18 cellular contexts compared by ENCODE assay signal in genomic region chr6:125751334-125751916, GRCh38. TPM values are rescaled to one million over a fixed set of nuclear protein-coding genes. Genes with fewer than 3 reads are reported as not detected.
DNase-seq lines count a peak whose midpoint lies in the region; ATAC-seq, FAIRE-seq and TF ChIP-seq lines count a peak whose summit lies in the region.
"Had no signal": no experiment of that assay in that cellular context is flagged by ENCODE, and none has a peak within 500 bp of the region (broad histone marks: within the 10 kb centered on the region; RNA-seq: fewer than 3 reads in every experiment).

No MANE protein-coding gene starts in this region.

- TF ChIP-seq EP300 in HepG2 (IDR thresholded peaks at IDR 0.05; ENCODE audit: low read depth in 2 of 2, low read length in 2 of 2): no peak
- no peak for TF ChIP-seq EP300 in HepG2 (CRISPR knock-in tag; IDR thresholded peaks at IDR 0.05; ENCODE audit: borderline replicate concordance)

- peak overlapping the region; percentile 58 for H3K4me3 Mint-ChIP-seq in type B pancreatic cell

- DNase-seq in HepG2 (ENCODE audit: low spot score) (no peak), body of pancreas (no peak), kidney (no peak), type B pancreatic cell (ENCODE audit: extremely low spot score, unreplicated experiment) (no peak), WERI-Rb-1 (no peak), DMS153 treated with DMSO at 0.1 percent for 48 hours (lab: John Stamatoyannopoulos, UW; ENCODE audit: unreplicated experiment) (no peak)
- DNase-seq in activated naive CD4-positive, alpha-beta T cell (lab: John Stamatoyannopoulos, UW): no peak
- DNase-seq: activated CD4-positive, alpha-beta T cell treated with anti-CD3 and anti-CD28 coated beads, Interleukin-2, amount 10 ng/mL, durations not matched to agents 24 days and 14 days; activated naive CD4-positive, alpha-beta T cell treated with anti-CD3 and anti-CD28 coated beads, Interleukin-2, amount 10 ng/mL, durations not matched to agents 7 days and 5 days; CD4-positive, alpha-beta T cell; DND-41; effector memory CD4-positive, alpha-beta T cell; NCI-H510A treated with DMSO at 0.1 percent for 48 hours; PC-3; stimulated activated CD4-positive, alpha-beta T cell treated with anti-CD3 and anti-CD28 coated beads, Interleukin-2, amount 100 ng/mL, for 24 hours had no signal

- H3K4me1 ChIP-seq in liver (ENCODE audit: control insufficient read depth in 4 of 4, insufficient read depth in 4 of 4, low read length in 3 of 4): peaks cover 0 to 46% (median 30%) of the 10 kb centered on the region in 4 donors
- peaks cover 36% of the 10 kb centered on the region for H3K4me1 ChIP-seq in HepG2 (ENCODE audit: insufficient read depth, low read length)
- peaks cover 20% of the 10 kb centered on the region for H3K4me1 ChIP-seq in body of pancreas
- H3K4me1 ChIP-seq in kidney (ENCODE audit: control insufficient read depth in 1 of 2, insufficient read depth in 1 of 2, low read depth in 1 of 2, low read length in 2 of 2): peaks cover 0 to 2% of the 10 kb centered on the region in 2 donors

- H3K27me3 ChIP-seq in liver (ENCODE audit: control insufficient read depth in 4 of 4, insufficient read depth in 4 of 4, low read length in 3 of 4) (no peaks in the 10 kb centered on the region), HepG2 (ENCODE audit: control insufficient read depth in 1 of 2, insufficient read depth in 2 of 2, low read length in 2 of 2) (peaks cover 2 to 46% of the 10 kb centered on the region in 2 experiments; a peak in 4 of 5 replicates), body of pancreas (no peaks in the 10 kb centered on the region), WERI-Rb-1 (ENCODE audit: insufficient read depth, low read depth, severe bottlenecking) (peaks cover 21% of the 10 kb centered on the region)

- H3K9me3 ChIP-seq in liver (ENCODE audit: control insufficient read depth in 4 of 4, low read length in 3 of 4): no peaks in the 10 kb centered on the region
- no peaks in the 10 kb centered on the region for H3K9me3 ChIP-seq in HepG2 (ENCODE audit: low read length)
- H3K9me3 ChIP-seq in body of pancreas: no peaks in the 10 kb centered on the region
- no peaks in the 10 kb centered on the region for H3K9me3 ChIP-seq in kidney (ENCODE audit: control insufficient read depth in 1 of 2, low read length in 2 of 2)
- no peaks in the 10 kb centered on the region for H3K9me3 ChIP-seq in WERI-Rb-1 (ENCODE audit: severe bottlenecking)

- TF ChIP-seq RAD21 in liver (IDR thresholded peaks at IDR 0.05) (no peak), HepG2 (CRISPR knock-in tag; IDR thresholded peaks at IDR 0.05) (no peak)

- H3K36me3 Mint-ChIP-seq in type B pancreatic cell: peaks cover 6% of the 10 kb centered on the region

- peaks cover 52% of the 10 kb centered on the region for H3K27me3 Mint-ChIP-seq in type B pancreatic cell

- no peaks in the 10 kb centered on the region for H3K9me3 Mint-ChIP-seq in type B pancreatic cell
- H3K9me3 Mint-ChIP-seq: activated CD4-positive, alpha-beta T cell treated with anti-CD3 and anti-CD28 coated beads, Interleukin-2, amount 10 ng/mL, durations not matched to agents 24 days and 14 days; activated naive CD4-positive, alpha-beta T cell treated with anti-CD3 and anti-CD28 coated beads, Interleukin-2, amount 10 ng/mL, durations not matched to agents 7 days and 5 days; CD4-positive, alpha-beta T cell; memory B cell had no signal

- POLR2A ChIA-PET in HepG2 (lab: Yijun Ruan, JAX): no interaction called here

- ATAC-seq in HepG2: no peak
- ATAC-seq in body of pancreas: no peak
- ATAC-seq: PC-3 had no signal

- TF ChIP-seq CTCF in liver (IDR thresholded peaks at IDR 0.05; ENCODE audit: low read depth, low read length, missing input control) (no peak), HepG2 (CRISPR knock-in tag; IDR thresholded peaks at IDR 0.05) (no peak), body of pancreas (IDR thresholded peaks at IDR 0.05) (no peak), kidney (IDR thresholded peaks at IDR 0.05; ENCODE audit: borderline replicate concordance, extremely low read depth, insufficient read depth) (no peak), type B pancreatic cell (conservative IDR thresholded peaks at IDR 0.05) (no peak), WERI-Rb-1 (IDR thresholded peaks at IDR 0.05; ENCODE audit: low read depth, low read length) (no peak)

- FAIRE-seq in HepG2 (lab: Jason Lieb, UNC) (no peak), kidney (lab: Jason Lieb, UNC) (no peak)

- intact Hi-C loops in HepG2 (cut with micrococcal nuclease; ENCODE audit: unreplicated experiment) (no loop called here), body of pancreas (cut with DNase I) (no loop called here), kidney (cut with DNase I) (no loop called here)

- peaks cover 27% of the 10 kb centered on the region for H3K4me1 Mint-ChIP-seq in type B pancreatic cell (ENCODE audit: unreplicated experiment)

- no peak overlapping the region for H3K27ac Mint-ChIP-seq in type B pancreatic cell
- H3K27ac Mint-ChIP-seq: activated CD4-positive, alpha-beta T cell treated with anti-CD3 and anti-CD28 coated beads, Interleukin-2, amount 10 ng/mL, durations not matched to agents 24 days and 14 days; activated naive CD4-positive, alpha-beta T cell treated with anti-CD3 and anti-CD28 coated beads, Interleukin-2, amount 10 ng/mL, durations not matched to agents 7 days and 5 days; memory B cell had no signal

- H3K79me2 ChIP-seq in HepG2 (ENCODE audit: insufficient read depth, low read length): no peaks in the 10 kb centered on the region

- TF ChIP-seq POLR2A in HepG2 (IDR thresholded peaks at IDR 0.05; ENCODE audit: insufficient read depth in 1 of 2, low read depth in 2 of 2, low read length in 2 of 2): no peak
- no peak for TF ChIP-seq POLR2A in body of pancreas (IDR thresholded peaks at IDR 0.05)

- in situ Hi-C loops in HepG2 (cut with HindIII; ENCODE audit: extremely low pct_ligation_motif_present, low pct_unique_long_range_greater_than_20kb): loop anchor here (5.0 to 25.0 kb wide), 2 partner anchors 439 to 889 kb away; no protein-coding TSS in a partner anchor

- no peaks in the 10 kb centered on the region for H3K36me3 ChIP-seq in liver (ENCODE audit: control insufficient read depth in 4 of 4, insufficient read depth in 3 of 4, low read depth in 1 of 4, low read length in 3 of 4)
- no peaks in the 10 kb centered on the region for H3K36me3 ChIP-seq in HepG2 (replicated peaks in 1 of 2; ENCODE audit: control insufficient read depth in 1 of 2, insufficient read depth in 2 of 2, low read length in 2 of 2)
- H3K36me3 ChIP-seq in body of pancreas (replicated peaks in 1 of 2; ENCODE audit: insufficient read depth in 1 of 2, low read depth in 2 of 2): no peaks in the 10 kb centered on the region
- peaks cover 0 to 5% of the 10 kb centered on the region in 2 donors for H3K36me3 ChIP-seq in kidney (ENCODE audit: control insufficient read depth in 1 of 2, insufficient read depth in 2 of 2, low read length in 2 of 2)
- no peaks in the 10 kb centered on the region for H3K36me3 ChIP-seq in WERI-Rb-1

- no TSS peak for BruUV-seq in HepG2 (replicated peaks; lab: Mats Ljungman, UMichigan)

- no peak overlapping the region for H2AFZ ChIP-seq in HepG2 (ENCODE audit: low read length)

- H3K27ac ChIP-seq in liver (ENCODE audit: low read depth in 1 of 2, low read length in 2 of 2) (peak overlapping the region; percentile 90 to 91), HepG2 (ENCODE audit: extremely low read length, insufficient read depth, low read length) (no peak overlapping the region), body of pancreas (peak overlapping the region in 3 of 4 donors; percentile 25 to 96 (median 94)), kidney (ENCODE audit: low read depth in 2 of 2, low read length in 2 of 2) (peak overlapping the region in 1 of 2 donors; percentile 7), WERI-Rb-1 (no peak overlapping the region)
- H3K27ac ChIP-seq: SK-N-MC had no signal

- H4K20me1 ChIP-seq in HepG2 (ENCODE audit: insufficient read depth, low read length): no peaks in the 10 kb centered on the region

- peak overlapping the region; percentile 20 to 68 (median 33) for H3K4me3 ChIP-seq in liver (ENCODE audit: low read depth in 1 of 3, low read length in 3 of 3)
- no peak overlapping the region for H3K4me3 ChIP-seq in HepG2 (replicated peaks in 1 of 3; ENCODE audit: insufficient read depth in 1 of 3, low read depth in 2 of 3, low read length in 3 of 3)
- H3K4me3 ChIP-seq in body of pancreas: no peak overlapping the region
- H3K4me3 ChIP-seq in kidney (ENCODE audit: low read length in 2 of 2): peak overlapping the region; percentile 86 to 89
- H3K4me3 ChIP-seq in WERI-Rb-1 (ENCODE audit: low read depth, low read length): no peak overlapping the region
- H3K4me3 ChIP-seq: SK-N-MC had no signal

- WGBS in liver: 18% methylated on average over 6 of the region's 6 CpGs
- WGBS in HepG2 (ENCODE audit: low lambda C conversion rate): 80% methylated on average over 6 of the region's 6 CpGs
- 33 to 35% methylated on average over 6 of the region's 6 CpGs for WGBS in body of pancreas, 2 donors

- no peak overlapping the region for H3K4me2 ChIP-seq in HepG2 (ENCODE audit: low read depth, low read length)

- CTCF ChIA-PET in HepG2 (lab: Yijun Ruan, JAX; ENCODE audit: low intra/inter-chr PET ratio, low total read pairs): no interaction called here

- peak overlapping the region in 1 of 2 donors; percentile 91 for H3K9ac ChIP-seq in liver (ENCODE audit: low read depth in 1 of 2, low read length in 2 of 2)
- no peak overlapping the region for H3K9ac ChIP-seq in HepG2 (ENCODE audit: insufficient read depth, low read depth, low read length)
- peak overlapping the region in 1 of 2 donors; percentile 41 for H3K9ac ChIP-seq in kidney (ENCODE audit: low read length in 2 of 2)

RNA-seq across cellular contexts. Expression of gene HEY2, which starts 2.0 kb away (rescaled TPM):
- total RNA-seq in liver: 1 to 10 TPM; 1.0 to 1.4 TPM
- 1 to 10 TPM; 1.4 to 2.0 TPM for polyA plus RNA-seq in liver
- total RNA-seq in HepG2 (2016; rRNA removed; fragmentation: Illumina TruSeq; extraction: Trizol): 0.04 TPM in 1 of 2 replicates, not detected in the other
- total RNA-seq in HepG2 (2016; cell fraction: cytosol; rRNA removed; fragmentation: Illumina TruSeq; extraction: Trizol; ENCODE audit: low read depth): not detected in 2 replicates
- 0.04 and 0.07 TPM in 2 replicates for total RNA-seq in HepG2 (2016; cell fraction: insoluble cytoplasmic fraction; rRNA removed; fragmentation: Illumina TruSeq; extraction: Trizol)
- 0.07 and 0.09 TPM in 2 replicates for total RNA-seq in HepG2 (2016; cell fraction: membrane; rRNA removed; fragmentation: Illumina TruSeq; extraction: Trizol)
- not detected in 2 replicates for total RNA-seq in HepG2 (2016; cell fraction: nucleus; rRNA removed; fragmentation: Illumina TruSeq; extraction: Trizol)
- polyA plus RNA-seq in HepG2 (2011; rRNA removed): 0.04 and 0.05 TPM in 2 replicates
- polyA plus RNA-seq in HepG2 (2011; cell fraction: cytosol; rRNA removed): 0.01 and 0.03 TPM in 2 replicates
- polyA plus RNA-seq in HepG2 (2011; cell fraction: nucleus; rRNA removed): 0.07 TPM in 1 of 2 replicates, not detected in the other
- not detected in 2 replicates for polyA plus RNA-seq in HepG2 (2012)
- 0.05 and 0.09 TPM in 2 replicates for polyA plus RNA-seq in HepG2 (2016; cell fraction: cytosol; fragmentation: Illumina TruSeq; extraction: Trizol; ENCODE audit: low read depth)
- 0.12 TPM in 1 of 2 replicates, not detected in the other for polyA plus RNA-seq in HepG2 (2016; cell fraction: insoluble cytoplasmic fraction; fragmentation: Illumina TruSeq; extraction: Trizol; ENCODE audit: low read depth)
- 0.06 TPM in 1 of 2 replicates, not detected in the other for polyA plus RNA-seq in HepG2 (2016; cell fraction: membrane; fragmentation: Illumina TruSeq; extraction: Trizol; ENCODE audit: low read depth)
- not detected in 2 replicates for polyA plus RNA-seq in HepG2 (2016; cell fraction: nucleus; fragmentation: Illumina TruSeq; extraction: Trizol; ENCODE audit: insufficient read depth, low read depth)
- 0.37 TPM in 1 of 2 replicates, not detected in the other for polyA minus RNA-seq in HepG2 (2011; rRNA and poly(A)+ RNA removed; ENCODE audit: low replicate concordance)
- not detected in 2 replicates for polyA minus RNA-seq in HepG2 (2011; cell fraction: cytosol; rRNA and poly(A)+ RNA removed)
- not detected in 2 replicates for polyA minus RNA-seq in HepG2 (2011; cell fraction: nucleus; rRNA and poly(A)+ RNA removed)
- total RNA-seq in body of pancreas: 1 to 10 TPM; 2.6 to 7.3 TPM
- 10.7 TPM for total RNA-seq in kidney
- 4.2 TPM for polyA plus RNA-seq in kidney (ENCODE audit: insufficient read depth, low read depth, low replicate concordance)
- total RNA-seq in type B pancreatic cell (ENCODE audit: low replicate concordance): 10.0 and 11.3 TPM in 2 replicates
- total RNA-seq: activated CD4-positive, alpha-beta T cell treated with anti-CD3 and anti-CD28 coated beads, Interleukin-2, amount 10 ng/mL, durations not matched to agents 24 days and 14 days; PC-3 had no signal

RNA-seq across cellular contexts. Expression of gene NCOA7, which starts 39.3 kb away (rescaled TPM):
- total RNA-seq in liver (10 to 100 TPM; 21.7 to 40.9 TPM), HepG2 (2016; rRNA removed; fragmentation: Illumina TruSeq; extraction: Trizol) (13.6 and 24.3 TPM in 2 replicates), body of pancreas (10 to 100 TPM; 26.5 to 30.0 TPM), kidney (135 TPM), type B pancreatic cell (ENCODE audit: low replicate concordance) (29.9 and 54.0 TPM in 2 replicates)
- polyA plus RNA-seq in liver (10 to 100 TPM in 1 of 2 donors, 1 to 10 TPM in 1; 8.6 to 13.4 TPM), HepG2 (2011; rRNA removed) (18.7 and 20.8 TPM in 2 replicates), kidney (ENCODE audit: insufficient read depth, low read depth, low replicate concordance) (21.0 TPM)
- total RNA-seq in HepG2 (2016; cell fraction: cytosol; rRNA removed; fragmentation: Illumina TruSeq; extraction: Trizol; ENCODE audit: low read depth): 2.1 and 2.2 TPM in 2 replicates
- total RNA-seq in HepG2 (2016; cell fraction: insoluble cytoplasmic fraction; rRNA removed; fragmentation: Illumina TruSeq; extraction: Trizol): 14.1 and 25.5 TPM in 2 replicates
- 5.1 and 5.6 TPM in 2 replicates for total RNA-seq in HepG2 (2016; cell fraction: membrane; rRNA removed; fragmentation: Illumina TruSeq; extraction: Trizol)
- total RNA-seq in HepG2 (2016; cell fraction: nucleus; rRNA removed; fragmentation: Illumina TruSeq; extraction: Trizol): 15.2 and 17.1 TPM in 2 replicates
- polyA plus RNA-seq in HepG2 (2011; cell fraction: cytosol; rRNA removed): 14.9 and 15.1 TPM in 2 replicates
- polyA plus RNA-seq in HepG2 (2011; cell fraction: nucleus; rRNA removed): 10.3 and 11.5 TPM in 2 replicates
- 12.9 and 15.2 TPM in 2 replicates for polyA plus RNA-seq in HepG2 (2012)
- 0.77 and 0.88 TPM in 2 replicates for polyA plus RNA-seq in HepG2 (2016; cell fraction: cytosol; fragmentation: Illumina TruSeq; extraction: Trizol; ENCODE audit: low read depth)
- polyA plus RNA-seq in HepG2 (2016; cell fraction: insoluble cytoplasmic fraction; fragmentation: Illumina TruSeq; extraction: Trizol; ENCODE audit: low read depth): 18.7 and 19.3 TPM in 2 replicates
- polyA plus RNA-seq in HepG2 (2016; cell fraction: membrane; fragmentation: Illumina TruSeq; extraction: Trizol; ENCODE audit: low read depth): 3.2 and 3.7 TPM in 2 replicates
- 21.0 and 23.4 TPM in 2 replicates for polyA plus RNA-seq in HepG2 (2016; cell fraction: nucleus; fragmentation: Illumina TruSeq; extraction: Trizol; ENCODE audit: insufficient read depth, low read depth)
- polyA minus RNA-seq in HepG2 (2011; rRNA and poly(A)+ RNA removed; ENCODE audit: low replicate concordance): 42.4 and 115 TPM in 2 replicates
- 19.9 and 21.1 TPM in 2 replicates for polyA minus RNA-seq in HepG2 (2011; cell fraction: cytosol; rRNA and poly(A)+ RNA removed)
- 29.4 and 39.5 TPM in 2 replicates for polyA minus RNA-seq in HepG2 (2011; cell fraction: nucleus; rRNA and poly(A)+ RNA removed)

Comparison
In these comparisons a context has a peak if more than half of its experiments do, and no peak if none do; other contexts are left out.
1. H3K27ac ChIP-seq: peak in liver (2 of 2) and body of pancreas (3 of 4); none in HepG2 (single experiment) and WERI-Rb-1 (single experiment).
2. H3K4me3 ChIP-seq: peak in liver (3 of 3) and kidney (2 of 2); none in HepG2 (0 of 3), body of pancreas (0 of 2) and WERI-Rb-1 (single experiment).